Comparison of ENCODE assay signal across 8 cellular contexts in the genomic region with DNA sequence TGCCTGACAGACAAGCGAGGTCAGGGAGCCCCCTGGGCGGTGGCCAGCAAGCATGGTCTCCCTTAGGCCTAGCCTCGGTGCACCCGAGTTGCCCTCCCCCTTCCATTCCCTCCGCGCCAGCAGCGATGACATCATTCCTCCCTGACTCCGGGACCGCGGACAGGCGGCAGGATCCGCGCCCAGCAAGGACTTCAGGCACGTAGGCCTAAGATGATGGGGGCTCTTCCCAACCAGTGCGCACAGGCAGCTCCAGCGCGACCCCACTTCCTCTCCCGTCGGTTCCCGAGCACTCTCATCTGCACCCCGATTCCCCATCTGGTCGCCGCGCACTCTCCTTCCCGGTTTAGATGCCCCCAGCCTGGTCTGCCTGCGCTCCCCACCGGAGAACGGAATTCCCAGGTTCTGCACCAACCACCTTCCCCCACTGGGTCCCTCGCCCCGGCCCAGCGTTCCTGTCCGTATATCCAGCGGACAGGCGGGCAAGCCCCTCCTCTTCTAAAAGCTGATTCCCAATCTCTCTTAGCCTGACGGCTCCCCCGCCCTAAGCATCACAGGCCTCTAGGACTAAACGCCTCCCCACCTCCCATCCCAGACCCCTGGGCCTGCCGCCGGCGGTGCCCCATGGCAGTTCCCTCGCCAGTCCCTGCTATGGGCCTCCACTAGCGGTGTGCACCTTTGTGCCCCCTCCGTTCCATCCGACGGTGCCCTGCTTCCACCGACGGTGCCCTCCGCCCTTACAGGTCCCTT. TPM values are rescaled to one million over a fixed set of nuclear protein-coding genes. Genes with fewer than 3 reads are reported as not detected.
DNase-seq lines count a peak whose midpoint lies in the region; TF ChIP-seq lines count a peak whose summit lies in the region.

No MANE protein-coding gene starts in this region.

- peaks cover 0 to 24% of the 10 kb centered on the region in 2 donors for H3K4me1 ChIP-seq in adrenal gland (replicated peaks in 1 of 2)
- peaks cover 42% of the 10 kb centered on the region for H3K4me1 ChIP-seq in neuron (ENCODE audit: insufficient read depth, low read length)

- H3K9me3 ChIP-seq in adrenal gland (replicated peaks in 1 of 3) (no peaks in the 10 kb centered on the region), neuron (ENCODE audit: low read length) (no peaks in the 10 kb centered on the region)

- no peak overlapping the region for H2AFZ ChIP-seq in neuron (ENCODE audit: low read depth, low read length)

- 8 to 10% (median 9%) methylated on average over 33 to 48 of the region's 48 CpGs for WGBS in adrenal gland, 4 donors

- H3K4me3 ChIP-seq in adrenal gland: peak overlapping the region; percentile 45 to 95 (median 52)
- H3K4me3 ChIP-seq in neuron (ENCODE audit: low read length): peak overlapping the region; percentile 63

- H3K27me3 ChIP-seq in adrenal gland (no peaks in the 10 kb centered on the region), neuron (ENCODE audit: insufficient read depth, low read length) (no peaks in the 10 kb centered on the region)

- TF ChIP-seq POLR2A in adrenal gland (IDR thresholded peaks at IDR 0.05): peak; percentile 15 to 58

- H3K36me3 ChIP-seq in adrenal gland (replicated peaks in 1 of 2) (no peaks in the 10 kb centered on the region), neuron (ENCODE audit: insufficient read depth, low read length) (no peaks in the 10 kb centered on the region)

- peak overlapping the region in 3 of 5 donors; percentile 73 to 91 (median 80) for H3K27ac ChIP-seq in adrenal gland

- DNase-seq in NCI-H2196 (lab: John Stamatoyannopoulos, UW; ENCODE audit: unreplicated experiment): peak; percentile 55
- no peak for DNase-seq in NCI-H2196 treated with DMSO at 0.1 percent for 48 hours (lab: John Stamatoyannopoulos, UW; ENCODE audit: unreplicated experiment)
- DNase-seq in NCI-H460 (ENCODE audit: extremely low read depth, low read depth): peak; percentile 38
- DNase-seq in adrenal gland: peak; percentile 58 to 88 (median 81)
- DNase-seq in head of caudate nucleus: peak; percentile 54 to 91 (median 79)
- DNase-seq in OCI-M1 (lab: John Stamatoyannopoulos, UW): no peak
- DNase-seq in AML-193 (lab: John Stamatoyannopoulos, UW): no peak

- intact Hi-C loops in adrenal gland (cut with DNase I): no loop called here
- intact Hi-C loops in head of caudate nucleus (cut with DNase I): loop anchor here (5.0 kb wide), 1 partner anchor 45 kb away; no protein-coding TSS in a partner anchor

- no peak for TF ChIP-seq CTCF in adrenal gland (IDR thresholded peaks at IDR 0.05)

RNA-seq across cellular contexts. Expression of a gene that starts 0.9 kb away (rescaled TPM):
- total RNA-seq in NCI-H460 (2014; rRNA removed; shearing (Covaris generic)): 7.7 and 9.3 TPM in 2 replicates
- 13.6 and 16.0 TPM in 2 replicates for polyA plus RNA-seq in NCI-H460 (2014; cell fraction: nucleus; rRNA removed)
- total RNA-seq in adrenal gland: 10 to 100 TPM in 7 of 8 donors, 1 to 10 TPM in 1; 7.6 to 26.9 (median 14.4) TPM
- polyA plus RNA-seq in adrenal gland: 10 to 100 TPM in 2 of 3 donors, 1 to 10 TPM in 1; 7.8 to 15.1 (median 14.7) TPM

RNA-seq across cellular contexts. Expression of a gene that starts 1.2 kb away (rescaled TPM):
- total RNA-seq in NCI-H460 (2014; rRNA removed; shearing (Covaris generic)): 0.25 TPM in 1 of 2 replicates, not detected in the other
- polyA plus RNA-seq in NCI-H460 (2014; cell fraction: nucleus; rRNA removed): 0.35 TPM in 1 of 2 replicates, not detected in the other
- under 1 TPM in 1 of 8 donors, not detected in 7; 0.28 TPM for total RNA-seq in adrenal gland
- 1 to 10 TPM in 1 of 3 donors, under 1 TPM in 2; 0.07 to 1.4 (median 0.30) TPM for polyA plus RNA-seq in adrenal gland

Comparison
In these comparisons a context has a peak if more than half of its experiments do, and no peak if none do; other contexts are left out.
1. DNase-seq: peak in NCI-H2196 (single experiment), NCI-H460 (single experiment), adrenal gland (7 of 7) and head of caudate nucleus (42 of 42); none in NCI-H2196 treated with DMSO at 0.1 percent for 48 hours (single experiment), OCI-M1 (single experiment) and AML-193 (0 of 2).